Comparison of ENCODE assay signal across 19 cellular contexts in the genomic region with DNA sequence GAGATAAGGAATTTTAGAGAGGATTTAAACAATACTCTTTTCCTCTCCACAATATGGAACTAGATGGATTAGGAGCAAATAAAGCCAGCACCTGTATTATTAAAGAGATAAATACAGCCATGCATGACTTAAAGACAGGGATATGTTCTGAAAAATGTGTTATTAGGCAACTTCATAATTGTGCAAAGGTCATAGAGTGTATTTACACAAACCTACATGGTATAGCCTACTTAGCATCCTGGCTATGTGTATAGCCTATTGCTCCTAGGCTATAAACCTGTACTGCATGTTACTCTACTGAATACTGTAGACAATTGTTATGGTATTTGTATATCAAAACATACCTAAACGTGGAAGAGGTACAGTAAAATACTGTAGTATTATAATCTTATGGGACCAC.
"Had no signal": no experiment of that assay in that cellular context is flagged by ENCODE, and none has a peak within 500 bp of the region (broad histone marks: within the 10 kb centered on the region; RNA-seq: fewer than 3 reads in every experiment).

No MANE protein-coding gene starts in this region.

- DNase-seq: esophagus squamous epithelium; foreskin fibroblast; head of caudate nucleus; left colon; left ventricle myocardium superior; mesenchymal stem cell; midbrain; nephron progenitor cell; stimulated activated CD4-positive, alpha-beta T cell treated with anti-CD3 and anti-CD28 coated beads, Interleukin-2, amount 100 ng/mL, for 24 hours; stimulated activated CD4-positive, alpha-beta T cell treated with anti-CD3 and anti-CD28 coated beads, Interleukin-4, amount 100 ng/mL, for 4 hours; stimulated activated naive CD4-positive, alpha-beta T cell; stomach; substantia nigra had no signal

- H3K9me3 ChIP-seq: esophagus squamous epithelium, prostate gland, stomach had no signal

- ATAC-seq: left colon, left ventricle myocardium superior, sciatic nerve had no signal

- H3K27me3 ChIP-seq: esophagus squamous epithelium, hepatocyte, stomach had no signal

- H3K27ac Mint-ChIP-seq: dendritic cell treated with granulocyte-macrophage colony-stimulating factor and Interleukin-4, amounts not matched to agents 40 ng/mL and 50 ng/mL, for 4 days; nephron progenitor cell had no signal

- H3K4me1 ChIP-seq: parathyroid adenoma, prostate gland had no signal

- H3K9me3 Mint-ChIP-seq: dendritic cell treated with granulocyte-macrophage colony-stimulating factor and Interleukin-4, amounts not matched to agents 40 ng/mL and 50 ng/mL, for 4 days; nephron progenitor cell had no signal

- H3K27me3 Mint-ChIP-seq: dendritic cell treated with granulocyte-macrophage colony-stimulating factor and Interleukin-4, amounts not matched to agents 40 ng/mL and 50 ng/mL, for 4 days had no signal

- H3K36me3 ChIP-seq: prostate gland had no signal

- H3K4me3 ChIP-seq: esophagus squamous epithelium, hepatocyte, lung, prostate gland, stomach had no signal

- H3K4me3 Mint-ChIP-seq: dendritic cell treated with granulocyte-macrophage colony-stimulating factor and Interleukin-4, amounts not matched to agents 40 ng/mL and 50 ng/mL, for 4 days; nephron progenitor cell had no signal

- H3K27ac ChIP-seq: esophagus squamous epithelium, hepatocyte, parathyroid adenoma, prostate gland, stomach had no signal
